1 cellular context compared by ENCODE assay signal in genomic region chr3:197960694-197961581, GRCh38.
TF ChIP-seq lines count a peak whose summit lies in the region.

No MANE protein-coding gene starts in this region.

TF ChIP-seq in K562, 482 proteins besides CTCF, POLR2A, EP300 and RAD21 (continued from another document and continues in another):
- TF ChIP-seq SMARCA4 (IDR thresholded peaks at IDR 0.05): peak; percentile 48
- no peak for TF ChIP-seq USF1 (CRISPR knock-in tag; IDR thresholded peaks at IDR 0.05)
- TF ChIP-seq ARNT (IDR thresholded peaks at IDR 0.05): no peak; a peak in 1 of 4 replicates
- TF ChIP-seq NFIC (IDR thresholded peaks at IDR 0.05): peak; percentile 61
- no peak for TF ChIP-seq CREB3 (tag; conservative IDR thresholded peaks at IDR 0.05; ENCODE audit: low read depth)
- TF ChIP-seq DACH1 (IDR thresholded peaks at IDR 0.05; ENCODE audit: partially characterized antibody): peak; percentile 49
- TF ChIP-seq, protein P1, sequence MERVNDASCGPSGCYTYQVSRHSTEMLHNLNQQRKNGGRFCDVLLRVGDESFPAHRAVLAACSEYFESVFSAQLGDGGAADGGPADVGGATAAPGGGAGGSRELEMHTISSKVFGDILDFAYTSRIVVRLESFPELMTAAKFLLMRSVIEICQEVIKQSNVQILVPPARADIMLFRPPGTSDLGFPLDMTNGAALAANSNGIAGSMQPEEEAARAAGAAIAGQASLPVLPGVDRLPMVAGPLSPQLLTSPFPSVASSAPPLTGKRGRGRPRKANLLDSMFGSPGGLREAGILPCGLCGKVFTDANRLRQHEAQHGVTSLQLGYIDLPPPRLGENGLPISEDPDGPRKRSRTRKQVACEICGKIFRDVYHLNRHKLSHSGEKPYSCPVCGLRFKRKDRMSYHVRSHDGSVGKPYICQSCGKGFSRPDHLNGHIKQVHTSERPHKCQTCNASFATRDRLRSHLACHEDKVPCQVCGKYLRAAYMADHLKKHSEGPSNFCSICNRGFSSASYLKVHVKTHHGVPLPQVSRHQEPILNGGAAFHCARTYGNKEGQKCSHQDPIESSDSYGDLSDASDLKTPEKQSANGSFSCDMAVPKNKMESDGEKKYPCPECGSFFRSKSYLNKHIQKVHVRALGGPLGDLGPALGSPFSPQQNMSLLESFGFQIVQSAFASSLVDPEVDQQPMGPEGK (CRISPR knock-in tag; IDR thresholded peaks at IDR 0.05; ENCODE audit: borderline replicate concordance): no peak
- TF ChIP-seq ARID2 (IDR thresholded peaks at IDR 0.05): no peak; the same call in 1 of the 2 replicates
- no peak; the same call in 1 of the 2 replicates for TF ChIP-seq ATF7 (IDR thresholded peaks at IDR 0.05)
- no peak for TF ChIP-seq ZNF445 (CRISPR knock-in tag; IDR thresholded peaks at IDR 0.05; ENCODE audit: low read depth)
- TF ChIP-seq MCM7 (IDR thresholded peaks at IDR 0.05): no peak
- TF ChIP-seq, protein P2, sequence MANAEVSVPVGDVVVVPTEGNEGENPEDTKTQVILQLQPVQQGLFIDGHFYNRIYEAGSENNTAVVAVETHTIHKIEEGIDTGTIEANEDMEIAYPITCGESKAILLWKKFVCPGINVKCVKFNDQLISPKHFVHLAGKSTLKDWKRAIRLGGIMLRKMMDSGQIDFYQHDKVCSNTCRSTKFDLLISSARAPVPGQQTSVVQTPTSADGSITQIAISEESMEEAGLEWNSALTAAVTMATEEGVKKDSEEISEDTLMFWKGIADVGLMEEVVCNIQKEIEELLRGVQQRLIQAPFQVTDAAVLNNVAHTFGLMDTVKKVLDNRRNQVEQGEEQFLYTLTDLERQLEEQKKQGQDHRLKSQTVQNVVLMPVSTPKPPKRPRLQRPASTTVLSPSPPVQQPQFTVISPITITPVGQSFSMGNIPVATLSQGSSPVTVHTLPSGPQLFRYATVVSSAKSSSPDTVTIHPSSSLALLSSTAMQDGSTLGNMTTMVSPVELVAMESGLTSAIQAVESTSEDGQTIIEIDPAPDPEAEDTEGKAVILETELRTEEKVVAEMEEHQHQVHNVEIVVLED (CRISPR knock-in tag; IDR thresholded peaks at IDR 0.05): no peak
- TF ChIP-seq TEAD4 (IDR thresholded peaks at IDR 0.05; ENCODE audit: low read length): peak; percentile 4; the same call in 1 of the 2 replicates
- no peak for TF ChIP-seq TEAD4 (CRISPR knock-in tag; IDR thresholded peaks at IDR 0.05; ENCODE audit: borderline replicate concordance)
- TF ChIP-seq, protein P3, sequence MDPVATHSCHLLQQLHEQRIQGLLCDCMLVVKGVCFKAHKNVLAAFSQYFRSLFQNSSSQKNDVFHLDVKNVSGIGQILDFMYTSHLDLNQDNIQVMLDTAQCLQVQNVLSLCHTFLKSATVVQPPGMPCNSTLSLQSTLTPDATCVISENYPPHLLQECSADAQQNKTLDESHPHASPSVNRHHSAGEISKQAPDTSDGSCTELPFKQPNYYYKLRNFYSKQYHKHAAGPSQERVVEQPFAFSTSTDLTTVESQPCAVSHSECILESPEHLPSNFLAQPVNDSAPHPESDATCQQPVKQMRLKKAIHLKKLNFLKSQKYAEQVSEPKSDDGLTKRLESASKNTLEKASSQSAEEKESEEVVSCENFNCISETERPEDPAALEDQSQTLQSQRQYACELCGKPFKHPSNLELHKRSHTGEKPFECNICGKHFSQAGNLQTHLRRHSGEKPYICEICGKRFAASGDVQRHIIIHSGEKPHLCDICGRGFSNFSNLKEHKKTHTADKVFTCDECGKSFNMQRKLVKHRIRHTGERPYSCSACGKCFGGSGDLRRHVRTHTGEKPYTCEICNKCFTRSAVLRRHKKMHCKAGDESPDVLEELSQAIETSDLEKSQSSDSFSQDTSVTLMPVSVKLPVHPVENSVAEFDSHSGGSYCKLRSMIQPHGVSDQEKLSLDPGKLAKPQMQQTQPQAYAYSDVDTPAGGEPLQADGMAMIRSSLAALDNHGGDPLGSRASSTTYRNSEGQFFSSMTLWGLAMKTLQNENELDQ (CRISPR knock-in tag; IDR thresholded peaks at IDR 0.05; ENCODE audit: borderline replicate concordance): no peak
- 0 out of 2 replicates have a peak, but pooled peaks have one; percentile 17 for TF ChIP-seq NFRKB (IDR thresholded peaks at IDR 0.05; ENCODE audit: low read depth)
- TF ChIP-seq, protein P4, sequence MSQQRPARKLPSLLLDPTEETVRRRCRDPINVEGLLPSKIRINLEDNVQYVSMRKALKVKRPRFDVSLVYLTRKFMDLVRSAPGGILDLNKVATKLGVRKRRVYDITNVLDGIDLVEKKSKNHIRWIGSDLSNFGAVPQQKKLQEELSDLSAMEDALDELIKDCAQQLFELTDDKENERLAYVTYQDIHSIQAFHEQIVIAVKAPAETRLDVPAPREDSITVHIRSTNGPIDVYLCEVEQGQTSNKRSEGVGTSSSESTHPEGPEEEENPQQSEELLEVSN (IDR thresholded peaks at IDR 0.05; ENCODE audit: borderline replicate concordance in 1 of 2, extremely low read depth in 1 of 2, insufficient read depth in 1 of 2, insufficient read length in 1 of 2, low read depth in 1 of 2, low read length in 1 of 2, poor library complexity in 1 of 2, severe bottlenecking in 1 of 2): peak; percentile 97 to 99
- TF ChIP-seq SIN3A (IDR thresholded peaks at IDR 0.05; ENCODE audit: borderline replicate concordance in 2 of 2, control insufficient read depth in 1 of 2, low read depth in 2 of 2, low read length in 2 of 2): peak in 1 of 2 experiments; percentile 79; a peak in 2 of 4 replicates
- TF ChIP-seq NCOA1 (IDR thresholded peaks at IDR 0.05; ENCODE audit: low read depth): no peak
- TF ChIP-seq MED1 (CRISPR knock-in tag; IDR thresholded peaks at IDR 0.05; ENCODE audit: borderline replicate concordance): no peak
- TF ChIP-seq PURB (CRISPR knock-in tag; IDR thresholded peaks at IDR 0.05; ENCODE audit: low read depth): no peak
- no peak for TF ChIP-seq ZNF76 (CRISPR knock-in tag; IDR thresholded peaks at IDR 0.05; ENCODE audit: borderline replicate concordance)
- TF ChIP-seq ZNF766 (CRISPR knock-in tag; conservative IDR thresholded peaks at IDR 0.05): no peak
- TF ChIP-seq GTF2A2 (tag; IDR thresholded peaks at IDR 0.05): no peak
- TF ChIP-seq ZNF507 (tag; conservative IDR thresholded peaks at IDR 0.05): no peak
- no peak for TF ChIP-seq AFF1 (IDR thresholded peaks at IDR 0.05; ENCODE audit: low read depth in 1 of 2, partially characterized antibody in 2 of 2)
- TF ChIP-seq KLF1 (tag; IDR thresholded peaks at IDR 0.05): no peak
- TF ChIP-seq, protein P5, sequence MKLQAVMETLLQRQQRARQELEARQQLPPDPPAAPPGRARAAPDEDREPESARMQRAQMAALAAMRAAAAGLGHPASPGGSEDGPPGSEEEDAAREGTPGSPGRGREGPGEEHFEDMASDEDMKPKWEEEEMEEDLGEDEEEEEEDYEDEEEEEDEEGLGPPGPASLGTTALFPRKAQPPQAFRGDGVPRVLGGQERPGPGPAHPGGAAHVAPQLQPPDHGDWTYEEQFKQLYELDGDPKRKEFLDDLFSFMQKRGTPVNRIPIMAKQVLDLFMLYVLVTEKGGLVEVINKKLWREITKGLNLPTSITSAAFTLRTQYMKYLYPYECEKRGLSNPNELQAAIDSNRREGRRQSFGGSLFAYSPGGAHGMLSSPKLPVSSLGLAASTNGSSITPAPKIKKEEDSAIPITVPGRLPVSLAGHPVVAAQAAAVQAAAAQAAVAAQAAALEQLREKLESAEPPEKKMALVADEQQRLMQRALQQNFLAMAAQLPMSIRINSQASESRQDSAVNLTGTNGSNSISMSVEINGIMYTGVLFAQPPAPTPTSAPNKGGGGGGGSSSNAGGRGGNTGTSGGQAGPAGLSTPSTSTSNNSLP (IDR thresholded peaks at IDR 0.05; ENCODE audit: borderline replicate concordance, low read depth, low read length): no peak
- no peak for TF ChIP-seq WHSC1 (IDR thresholded peaks at IDR 0.05; ENCODE audit: low read length)
- no peak for TF ChIP-seq NR2F6 (CRISPR knock-in tag; IDR thresholded peaks at IDR 0.05)
- TF ChIP-seq SREBF1 (IDR thresholded peaks at IDR 0.05; ENCODE audit: borderline replicate concordance, low read depth, low read length): no peak
- TF ChIP-seq, protein P6, sequence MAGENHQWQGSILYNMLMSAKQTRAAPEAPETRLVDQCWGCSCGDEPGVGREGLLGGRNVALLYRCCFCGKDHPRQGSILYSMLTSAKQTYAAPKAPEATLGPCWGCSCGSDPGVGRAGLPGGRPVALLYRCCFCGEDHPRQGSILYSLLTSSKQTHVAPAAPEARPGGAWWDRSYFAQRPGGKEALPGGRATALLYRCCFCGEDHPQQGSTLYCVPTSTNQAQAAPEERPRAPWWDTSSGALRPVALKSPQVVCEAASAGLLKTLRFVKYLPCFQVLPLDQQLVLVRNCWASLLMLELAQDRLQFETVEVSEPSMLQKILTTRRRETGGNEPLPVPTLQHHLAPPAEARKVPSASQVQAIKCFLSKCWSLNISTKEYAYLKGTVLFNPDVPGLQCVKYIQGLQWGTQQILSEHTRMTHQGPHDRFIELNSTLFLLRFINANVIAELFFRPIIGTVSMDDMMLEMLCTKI (IDR thresholded peaks at IDR 0.05; ENCODE audit: partially characterized antibody): no peak
- no peak for TF ChIP-seq BRD9 (IDR thresholded peaks at IDR 0.05; ENCODE audit: low read depth, partially characterized antibody)
